8 cellular contexts compared by ENCODE assay signal in genomic region chr5:179732412-179732917, GRCh38. TPM values are rescaled to one million over a fixed set of nuclear protein-coding genes. Genes with fewer than 3 reads are reported as not detected.
DNase-seq lines count a peak whose midpoint lies in the region; ATAC-seq and TF ChIP-seq lines count a peak whose summit lies in the region.

A gene with protein sequence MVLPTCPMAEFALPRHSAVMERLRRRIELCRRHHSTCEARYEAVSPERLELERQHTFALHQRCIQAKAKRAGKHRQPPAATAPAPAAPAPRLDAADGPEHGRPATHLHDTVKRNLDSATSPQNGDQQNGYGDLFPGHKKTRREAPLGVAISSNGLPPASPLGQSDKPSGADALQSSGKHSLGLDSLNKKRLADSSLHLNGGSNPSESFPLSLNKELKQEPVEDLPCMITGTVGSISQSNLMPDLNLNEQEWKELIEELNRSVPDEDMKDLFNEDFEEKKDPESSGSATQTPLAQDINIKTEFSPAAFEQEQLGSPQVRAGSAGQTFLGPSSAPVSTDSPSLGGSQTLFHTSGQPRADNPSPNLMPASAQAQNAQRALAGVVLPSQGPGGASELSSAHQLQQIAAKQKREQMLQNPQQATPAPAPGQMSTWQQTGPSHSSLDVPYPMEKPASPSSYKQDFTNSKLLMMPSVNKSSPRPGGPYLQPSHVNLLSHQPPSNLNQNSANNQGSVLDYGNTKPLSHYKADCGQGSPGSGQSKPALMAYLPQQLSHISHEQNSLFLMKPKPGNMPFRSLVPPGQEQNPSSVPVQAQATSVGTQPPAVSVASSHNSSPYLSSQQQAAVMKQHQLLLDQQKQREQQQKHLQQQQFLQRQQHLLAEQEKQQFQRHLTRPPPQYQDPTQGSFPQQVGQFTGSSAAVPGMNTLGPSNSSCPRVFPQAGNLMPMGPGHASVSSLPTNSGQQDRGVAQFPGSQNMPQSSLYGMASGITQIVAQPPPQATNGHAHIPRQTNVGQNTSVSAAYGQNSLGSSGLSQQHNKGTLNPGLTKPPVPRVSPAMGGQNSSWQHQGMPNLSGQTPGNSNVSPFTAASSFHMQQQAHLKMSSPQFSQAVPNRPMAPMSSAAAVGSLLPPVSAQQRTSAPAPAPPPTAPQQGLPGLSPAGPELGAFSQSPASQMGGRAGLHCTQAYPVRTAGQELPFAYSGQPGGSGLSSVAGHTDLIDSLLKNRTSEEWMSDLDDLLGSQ (plus strand): TSS chr5:179732822. CDS start chr5:179733113, 291 bp downstream.

- BruUV-seq in PC-9 (replicated peaks; lab: Mats Ljungman, UMichigan): no TSS peak

- intact Hi-C loops in PC-9 (cut with micrococcal nuclease; ENCODE audit: unreplicated experiment): loop anchor here (1.0 to 10.0 kb wide), 7 partner anchors 34 to 1455 kb away; partner anchors contain the start of genes CANX, HNRNPH1, MRNIP and TBC1D9B

- no peaks in the 10 kb centered on the region for H3K9me2 ChIP-seq in PC-9 (ENCODE audit: insufficient read depth)

- peak; percentile 96 for DNase-seq in DMS153 (lab: John Stamatoyannopoulos, UW)
- peak; percentile 100 for DNase-seq in Jurkat, Clone E6-1 (ENCODE audit: low read depth, low spot score)
- DNase-seq in PC-9: peak; percentile 98 to 100
- peak; percentile 99 for DNase-seq in activated T-cell treated with anti-CD3 and anti-CD28 coated beads, Interleukin-2, amount 50 U/mL, for 1 hour
- peak; percentile 98 for DNase-seq in epithelial cell of prostate (ENCODE audit: low read depth, low spot score)
- peak; percentile 100 for DNase-seq in mucosa of gallbladder (ENCODE audit: low spot score)
- DNase-seq in stimulated activated CD8-positive, alpha-beta memory T cell treated with anti-CD3 and anti-CD28 coated beads, Interleukin-4, amount 100 ng/mL, for 4 hours (ENCODE audit: low read depth in 2 of 2, low spot score in 1 of 2): peak; percentile 96 to 99

- no peaks in the 10 kb centered on the region for H3K9me3 ChIP-seq in PC-9 (ENCODE audit: insufficient read depth, low read depth)

- H3F3A ChIP-seq in PC-9 (ENCODE audit: insufficient read depth, low read depth): peaks cover 48% of the 10 kb centered on the region

- H3K27ac ChIP-seq in PC-9: peak within 1 kb of the TSS; percentile 74
- H3K27ac ChIP-seq in epithelial cell of prostate: peak within 1 kb of the TSS; percentile 89

- peaks cover 39% of the 10 kb centered on the region for H3K4me1 ChIP-seq in PC-9 (replicated peaks; ENCODE audit: insufficient read depth)

- peak; percentile 94 for ATAC-seq in GM21619 (IDR thresholded peaks at IDR 0.05; ENCODE audit: unreplicated experiment)

- CTCF ChIA-PET in PC-9 (lab: Charles Lee): interaction anchor here (0.8 kb wide), 1 partner anchor 23 kb away, joined by 4 read pairs; no protein-coding TSS in a partner anchor

- H3K79me2 ChIP-seq in PC-9 (ENCODE audit: low read depth): peaks cover 41% of the 10 kb centered on the region

- peak within 1 kb of the TSS; percentile 87 for H3K4me3 ChIP-seq in Jurkat, Clone E6-1 (ENCODE audit: low read length)
- peak within 1 kb of the TSS; percentile 77 for H3K4me3 ChIP-seq in PC-9

- POLR2A ChIA-PET in PC-9 (lab: Charles Lee; ENCODE audit: unreplicated experiment): interaction anchor here (0.5 to 1.4 kb wide), 8 partner anchors 10 to 174 kb away, joined by 3 to 11 read pairs (median 4); partner anchors contain the start of gene HNRNPH1

- H3K4me2 ChIP-seq in PC-9: peak within 1 kb of the TSS; percentile 95

- H2AFZ ChIP-seq in PC-9: peak within 1 kb of the TSS; percentile 74

- H4K20me1 ChIP-seq in PC-9 (ENCODE audit: insufficient read depth): peaks cover 39% of the 10 kb centered on the region

- no peak for TF ChIP-seq CTCF in PC-9 (conservative IDR thresholded peaks at IDR 0.05)

- no peaks in the 10 kb centered on the region for H3K27me3 ChIP-seq in PC-9 (ENCODE audit: insufficient read depth, low read depth)

- peaks cover 14% of the 10 kb centered on the region; the same call in 1 of the 2 replicates for H3K36me3 ChIP-seq in PC-9 (ENCODE audit: low read depth)

RNA-seq across cellular contexts. Expression of the gene that starts here (rescaled TPM):
- 24.4 TPM for polyA plus RNA-seq in Jurkat, Clone E6-1 (2012; ENCODE audit: insufficient read depth, insufficient read length)
- total RNA-seq in PC-9 (2021) (25.7 and 34.0 TPM in 2 replicates), mucosa of gallbladder (36.6 TPM)

Comparison
In these comparisons a context has a peak if more than half of its experiments do, and no peak if none do; other contexts are left out.
1. Peak in every context shown above with its lines: DNase-seq, ATAC-seq, H3K4me3 ChIP-seq and H3K27ac ChIP-seq.